10 cellular contexts compared by ENCODE assay signal in genomic region chr18:13223341-13224148, GRCh38. TPM values are rescaled to one million over a fixed set of nuclear protein-coding genes. Genes with fewer than 3 reads are reported as not detected.
DNase-seq lines count a peak whose midpoint lies in the region; ATAC-seq, FAIRE-seq and TF ChIP-seq lines count a peak whose summit lies in the region.
"Had no signal": no experiment of that assay in that cellular context is flagged by ENCODE, and none has a peak within 500 bp of the region (broad histone marks: within the 10 kb centered on the region; RNA-seq: fewer than 3 reads in every experiment).

No MANE protein-coding gene starts in this region.

- H3K36me3 Mint-ChIP-seq in neural progenitor cell: no peaks in the 10 kb centered on the region
- peaks cover 0 to 4% (median 2%) of the 10 kb centered on the region in 3 donors for H3K36me3 Mint-ChIP-seq in naive thymus-derived CD8-positive, alpha-beta T cell

- H3K27ac Mint-ChIP-seq in neural progenitor cell: no peak overlapping the region
- peak overlapping the region in 4 of 10 donors; percentile 72 to 82 (median 80) for H3K27ac Mint-ChIP-seq in naive thymus-derived CD8-positive, alpha-beta T cell

- H3K27me3 Mint-ChIP-seq in neural progenitor cell (ENCODE audit: insufficient read depth, low read depth): peaks cover 14% of the 10 kb centered on the region
- H3K27me3 Mint-ChIP-seq in naive thymus-derived CD8-positive, alpha-beta T cell: peaks cover 0 to 12% (median 0%) of the 10 kb centered on the region in 5 donors

- no peaks in the 10 kb centered on the region for H3K79me2 ChIP-seq in neural progenitor cell (ENCODE audit: low read depth)

- no peaks in the 10 kb centered on the region for H3K36me3 ChIP-seq in neural progenitor cell

- peaks cover 26% of the 10 kb centered on the region for H3K4me1 ChIP-seq in neural progenitor cell

- no peak overlapping the region for H2AFZ ChIP-seq in neural progenitor cell (replicated peaks)

- peak; percentile 37 for FAIRE-seq in urothelium cell line (lab: Jason Lieb, UNC)
- FAIRE-seq: A549, H1 had no signal

- H3K4me3 Mint-ChIP-seq in neural progenitor cell: peak overlapping the region; percentile 63
- H3K4me3 Mint-ChIP-seq in naive thymus-derived CD8-positive, alpha-beta T cell: peak overlapping the region in 5 of 10 donors; percentile 8 to 68 (median 38)

- peak overlapping the region; percentile 39 for H3K4me2 ChIP-seq in neural progenitor cell
- H3K4me2 ChIP-seq: A549 had no signal

- H3K4me1 Mint-ChIP-seq in neural progenitor cell: peaks cover 44% of the 10 kb centered on the region
- H3K4me1 Mint-ChIP-seq in naive thymus-derived CD8-positive, alpha-beta T cell: peaks cover 24 to 47% (median 40%) of the 10 kb centered on the region in 4 donors

- peaks cover 11% of the 10 kb centered on the region for H4K20me1 ChIP-seq in neural progenitor cell (ENCODE audit: low read depth)

- no peak for TF ChIP-seq CTCF in neural progenitor cell (IDR thresholded peaks at IDR 0.05)

- ATAC-seq in esophagus mucosa: peak; percentile 27
- no peak for ATAC-seq in HG03460 (IDR thresholded peaks at IDR 0.05; ENCODE audit: unreplicated experiment)
- ATAC-seq in naive thymus-derived CD8-positive, alpha-beta T cell: no peak
- ATAC-seq: A549 had no signal

- POLR2A ChIA-PET in naive thymus-derived CD8-positive, alpha-beta T cell (lab: Charles Lee): interaction anchor here (0.5 kb wide), 1 partner anchor 52 kb away, joined by 3 read pairs; no protein-coding TSS in a partner anchor

- H3K9me3 ChIP-seq in neural progenitor cell (ENCODE audit: low read depth): no peaks in the 10 kb centered on the region
- H3K9me3 ChIP-seq: A549 had no signal

- no peak overlapping the region for H3K27ac ChIP-seq in neural progenitor cell
- H3K27ac ChIP-seq: A549 had no signal

- H3K9ac ChIP-seq in neural progenitor cell: no peak overlapping the region

- H3K4me3 ChIP-seq in neural progenitor cell: no peak overlapping the region
- H3K4me3 ChIP-seq: A549 had no signal

- H3K9me3 Mint-ChIP-seq in neural progenitor cell: no peaks in the 10 kb centered on the region
- no peaks in the 10 kb centered on the region for H3K9me3 Mint-ChIP-seq in naive thymus-derived CD8-positive, alpha-beta T cell

- H3K27me3 ChIP-seq in neural progenitor cell: peaks cover 33% of the 10 kb centered on the region

- peak; percentile 9 for DNase-seq in NCI-H2227 (lab: John Stamatoyannopoulos, UW; ENCODE audit: unreplicated experiment)
- no peak for DNase-seq in NCI-H2227 treated with DMSO at 0.1 percent for 48 hours (lab: John Stamatoyannopoulos, UW)
- peak; percentile 21 for DNase-seq in neural progenitor cell (ENCODE audit: low spot score)
- DNase-seq in urothelium cell line (ENCODE audit: low spot score): no peak
- DNase-seq in NCI-H128 (lab: John Stamatoyannopoulos, UW; ENCODE audit: unreplicated experiment): no peak
- no peak for DNase-seq in naive thymus-derived CD8-positive, alpha-beta T cell

- H3F3A ChIP-seq in neural progenitor cell (ENCODE audit: low read depth): peaks cover 6% of the 10 kb centered on the region

RNA-seq across cellular contexts. Expression of gene LDLRAD4, which starts 5.0 kb away (rescaled TPM):
- total RNA-seq in esophagus mucosa (3.0 TPM), neural progenitor cell (ENCODE audit: low replicate concordance) (0.28 and 0.65 TPM in 2 replicates)
- total RNA-seq in naive thymus-derived CD8-positive, alpha-beta T cell: 10 to 100 TPM; 52.9 to 56.8 TPM
- 10 to 100 TPM; 11.4 to 17.6 (median 11.4) TPM for polyA plus RNA-seq in naive thymus-derived CD8-positive, alpha-beta T cell

Comparison
In these comparisons a context has a peak if more than half of its experiments do, and no peak if none do; other contexts are left out.
1. DNase-seq: peak in NCI-H2227 (single experiment) and neural progenitor cell (single experiment); none in NCI-H2227 treated with DMSO at 0.1 percent for 48 hours (single experiment), urothelium cell line (single experiment), NCI-H128 (single experiment) and naive thymus-derived CD8-positive, alpha-beta T cell (0 of 10).
2. RNA of gene LDLRAD4, which starts 5.0 kb away (total RNA-seq): 52.9 to 56.8 TPM in naive thymus-derived CD8-positive, alpha-beta T cell; 3.0 TPM in esophagus mucosa (single experiment) and 0.28 to 0.65 TPM in neural progenitor cell; every median in the first group is over 10 times any median in the second.